13 cellular contexts compared by ENCODE assay signal in the genomic region with DNA sequence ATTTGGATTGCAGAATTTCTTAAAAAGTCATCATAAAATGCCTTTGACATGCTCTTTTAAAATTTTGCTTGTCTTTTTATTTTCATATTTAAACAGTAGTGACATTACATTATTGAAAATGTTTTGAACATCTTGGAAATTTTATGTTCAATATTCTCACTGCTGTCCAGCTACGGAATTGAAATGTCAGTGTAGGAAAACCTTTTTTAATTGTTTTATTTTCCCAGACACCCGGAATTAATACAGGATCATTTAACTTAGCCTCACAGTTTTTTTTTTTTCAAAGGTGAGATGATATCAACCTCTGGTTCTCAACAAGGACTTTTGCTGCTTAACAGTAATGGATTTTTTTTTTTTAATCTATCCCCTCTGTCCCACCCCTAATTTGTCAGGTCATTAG. TPM values are rescaled to one million over a fixed set of nuclear protein-coding genes. Genes with fewer than 3 reads are reported as not detected.
DNase-seq lines count a peak whose midpoint lies in the region; ATAC-seq lines count a peak whose summit lies in the region.
"Had no signal": no experiment of that assay in that cellular context is flagged by ENCODE, and none has a peak within 500 bp of the region (broad histone marks: within the 10 kb centered on the region; RNA-seq: fewer than 3 reads in every experiment).

No MANE protein-coding gene starts in this region.

- H3K27ac Mint-ChIP-seq in stimulated activated naive CD8-positive, alpha-beta T cell treated with anti-CD3 and anti-CD28 coated beads, Interleukin-15, Interleukin-2, amounts not matched to agents 100 ng/mL and 50 ng/mL, for 24 hours = peak overlapping the region; percentile 80
- H3K27ac Mint-ChIP-seq in activated CD4-positive, alpha-beta memory T cell treated with anti-CD3 and anti-CD28 coated beads, Interleukin-2, amount 10 ng/mL, durations not matched to agents 7 days and 5 days = peak overlapping the region; percentile 73

- H3K4me1 Mint-ChIP-seq in stimulated activated naive CD8-positive, alpha-beta T cell treated with anti-CD3 and anti-CD28 coated beads, Interleukin-15, Interleukin-2, amounts not matched to agents 100 ng/mL and 50 ng/mL, for 24 hours (ENCODE audit: low read depth) = peaks cover 83% of the 10 kb centered on the region
- H3K4me1 Mint-ChIP-seq in activated CD4-positive, alpha-beta memory T cell treated with anti-CD3 and anti-CD28 coated beads, Interleukin-2, amount 10 ng/mL, durations not matched to agents 7 days and 5 days = peaks cover 79% of the 10 kb centered on the region

- CTCF ChIA-PET in activated CD4-positive, alpha-beta memory T cell treated with anti-CD3 and anti-CD28 coated beads, Interleukin-2, amount 10 ng/mL, durations not matched to agents 7 days and 5 days (lab: Charles Lee) = interaction anchor here (1.5 to 2.8 kb wide), 2 partner anchors 117 to 135 kb away, joined by 5 to 12 read pairs; no protein-coding TSS in a partner anchor

- no peaks in the 10 kb centered on the region for H3K27me3 Mint-ChIP-seq in stimulated activated naive CD8-positive, alpha-beta T cell treated with anti-CD3 and anti-CD28 coated beads, Interleukin-15, Interleukin-2, amounts not matched to agents 100 ng/mL and 50 ng/mL, for 24 hours
- H3K27me3 Mint-ChIP-seq in activated CD4-positive, alpha-beta memory T cell treated with anti-CD3 and anti-CD28 coated beads, Interleukin-2, amount 10 ng/mL, durations not matched to agents 7 days and 5 days = no peaks in the 10 kb centered on the region

- no peak for DNase-seq in stimulated activated naive CD8-positive, alpha-beta T cell treated with anti-CD3 and anti-CD28 coated beads, Interleukin-15, Interleukin-2, amounts not matched to agents 100 U/mL and 50 U/mL, for 24 hours
- DNase-seq in activated CD4-positive, alpha-beta memory T cell treated with anti-CD3 and anti-CD28 coated beads, Interleukin-2, amount 10 ng/mL, durations not matched to agents 7 days and 5 days = no peak
- DNase-seq in central memory CD4-positive, alpha-beta T cell = no peak
- DNase-seq in NCI-H446 (lab: John Stamatoyannopoulos, UW) (no peak), hippocampal formation (lab: John Stamatoyannopoulos, UW) (no peak)
- DNase-seq: colonic mucosa; NCI-H510A; stimulated activated CD4-positive, alpha-beta T cell treated with anti-CD3 and anti-CD28 coated beads, Interleukin-2, amount 100 ng/mL, for 24 hours; substantia nigra had no signal

- H3K9me3 ChIP-seq in iPS-18a (ENCODE audit: control insufficient read depth, low read depth, low read length) = no peaks in the 10 kb centered on the region
- H3K9me3 ChIP-seq: colonic mucosa had no signal

- H3K36me3 ChIP-seq in iPS-18a (ENCODE audit: control insufficient read depth, low read depth, low read length) = peaks cover 60% of the 10 kb centered on the region
- H3K36me3 ChIP-seq: colonic mucosa had no signal

- H3K4me3 Mint-ChIP-seq in stimulated activated naive CD8-positive, alpha-beta T cell treated with anti-CD3 and anti-CD28 coated beads, Interleukin-15, Interleukin-2, amounts not matched to agents 100 ng/mL and 50 ng/mL, for 24 hours = no peak overlapping the region
- no peak overlapping the region for H3K4me3 Mint-ChIP-seq in activated CD4-positive, alpha-beta memory T cell treated with anti-CD3 and anti-CD28 coated beads, Interleukin-2, amount 10 ng/mL, durations not matched to agents 7 days and 5 days
- H3K4me3 Mint-ChIP-seq: neural crest cell had no signal

- H3K4me1 ChIP-seq in iPS-18a (ENCODE audit: control insufficient read depth, low read depth, low read length) = peaks cover 51% of the 10 kb centered on the region

- no peak overlapping the region for H3K27ac ChIP-seq in iPS-18a (ENCODE audit: low read length)
- H3K27ac ChIP-seq: colonic mucosa had no signal

- peak overlapping the region; percentile 71 for H3K4me3 ChIP-seq in iPS-18a (ENCODE audit: low read length)
- H3K4me3 ChIP-seq: colonic mucosa had no signal

- H3K9me3 Mint-ChIP-seq in stimulated activated naive CD8-positive, alpha-beta T cell treated with anti-CD3 and anti-CD28 coated beads, Interleukin-15, Interleukin-2, amounts not matched to agents 100 ng/mL and 50 ng/mL, for 24 hours = no peaks in the 10 kb centered on the region
- no peaks in the 10 kb centered on the region for H3K9me3 Mint-ChIP-seq in activated CD4-positive, alpha-beta memory T cell treated with anti-CD3 and anti-CD28 coated beads, Interleukin-2, amount 10 ng/mL, durations not matched to agents 7 days and 5 days
- H3K9me3 Mint-ChIP-seq: neural crest cell had no signal

- H3K9ac ChIP-seq in iPS-18a (ENCODE audit: low read length) = no peak overlapping the region

- no peak for ATAC-seq in stimulated activated naive CD8-positive, alpha-beta T cell treated with anti-CD3 and anti-CD28 coated beads, Interleukin-15, Interleukin-2, amounts not matched to agents 100 U/mL and 50 U/mL, for 24 hours
- ATAC-seq in HG02759 (IDR thresholded peaks at IDR 0.05; ENCODE audit: unreplicated experiment) = no peak

- POLR2A ChIA-PET in activated CD4-positive, alpha-beta memory T cell treated with anti-CD3 and anti-CD28 coated beads, Interleukin-2, amount 10 ng/mL, durations not matched to agents 7 days and 5 days (lab: Charles Lee) = no interaction called here

- peaks cover 82% of the 10 kb centered on the region for H3K36me3 Mint-ChIP-seq in stimulated activated naive CD8-positive, alpha-beta T cell treated with anti-CD3 and anti-CD28 coated beads, Interleukin-15, Interleukin-2, amounts not matched to agents 100 ng/mL and 50 ng/mL, for 24 hours (ENCODE audit: low read depth)
- peaks cover 80% of the 10 kb centered on the region for H3K36me3 Mint-ChIP-seq in activated CD4-positive, alpha-beta memory T cell treated with anti-CD3 and anti-CD28 coated beads, Interleukin-2, amount 10 ng/mL, durations not matched to agents 7 days and 5 days (ENCODE audit: low read depth)

- H3K27me3 ChIP-seq in iPS-18a (ENCODE audit: control insufficient read depth, insufficient read depth, low read length) = no peaks in the 10 kb centered on the region
- H3K27me3 ChIP-seq: colonic mucosa had no signal

RNA-seq across cellular contexts. Expression of a gene that starts 4.1 kb away (rescaled TPM):
- total RNA-seq in activated CD4-positive, alpha-beta memory T cell treated with anti-CD3 and anti-CD28 coated beads, Interleukin-2, amount 10 ng/mL, durations not matched to agents 7 days and 5 days = 10 to 100 TPM; 63.4 to 68.1 TPM

RNA-seq across cellular contexts. Expression of a gene that starts 47.6 kb away (rescaled TPM):
- under 1 TPM; 0.35 to 0.55 TPM for total RNA-seq in activated CD4-positive, alpha-beta memory T cell treated with anti-CD3 and anti-CD28 coated beads, Interleukin-2, amount 10 ng/mL, durations not matched to agents 7 days and 5 days
